20 cellular contexts compared by ENCODE assay signal in genomic region chr6:155157101-155157500, GRCh38.
A peak's percentile ranks its signal among the peaks of the same experiment; 100 is the strongest.
DNase-seq lines count a peak whose midpoint lies in the region; ATAC-seq, FAIRE-seq and TF ChIP-seq lines count a peak whose summit lies in the region.
"Had no signal": no experiment of that assay in that cellular context is flagged by ENCODE, and none has a peak within 500 bp of the region (broad histone marks: within the 10 kb centered on the region; RNA-seq: fewer than 3 reads in every experiment).

No MANE protein-coding gene starts in this region.

- H3K9me3 ChIP-seq in mammary epithelial cell (replicated peaks; ENCODE audit: insufficient read depth, low read length) (no peaks in the 10 kb centered on the region), SJSA1 (replicated peaks) (no peaks in the 10 kb centered on the region), endothelial cell of umbilical vein (replicated peaks; ENCODE audit: control insufficient read depth, insufficient read depth, low read length) (no peaks in the 10 kb centered on the region), hepatocyte (ENCODE audit: low read depth) (no peaks in the 10 kb centered on the region), endodermal cell (ENCODE audit: control insufficient read depth, low read length) (no peaks in the 10 kb centered on the region)
- H3K9me3 ChIP-seq: MG63 had no signal

- CTCF ChIA-PET in MCF 10A (lab: Yijun Ruan, JAX) (no interaction called here), mammary epithelial cell (lab: Charles Lee; ENCODE audit: low non-redundant PET) (no interaction called here), endothelial cell of umbilical vein (lab: Charles Lee) (no interaction called here)

- no peak for TF ChIP-seq CTCF in MCF 10A (IDR thresholded peaks at IDR 0.05; ENCODE audit: unreplicated experiment)
- TF ChIP-seq CTCF in mammary epithelial cell (conservative IDR thresholded peaks at IDR 0.05 in 1 of 2, IDR thresholded peaks at IDR 0.05 in 1 of 2; ENCODE audit: extremely low read depth in 1 of 2, insufficient read depth in 1 of 2, low read depth in 1 of 2, low read length in 2 of 2) = no peak
- no peak for TF ChIP-seq CTCF in endothelial cell of umbilical vein (IDR thresholded peaks at IDR 0.05; ENCODE audit: extremely low read depth in 1 of 2, insufficient read depth in 1 of 2, low read depth in 1 of 2, low read length in 2 of 2)
- no peak for TF ChIP-seq CTCF in hepatocyte (IDR thresholded peaks at IDR 0.05; ENCODE audit: poor library complexity)
- TF ChIP-seq CTCF in endodermal cell (conservative IDR thresholded peaks at IDR 0.05) = no peak

- H4K20me1 ChIP-seq in mammary epithelial cell (ENCODE audit: insufficient read depth, low read length) = no peaks in the 10 kb centered on the region
- H4K20me1 ChIP-seq in endothelial cell of umbilical vein (replicated peaks; ENCODE audit: control insufficient read depth, extremely low read depth, insufficient read depth, low read length) = no peaks in the 10 kb centered on the region
- H4K20me1 ChIP-seq in hepatocyte (ENCODE audit: insufficient read depth, poor library complexity, severe bottlenecking) = no peaks in the 10 kb centered on the region

- intact Hi-C loops in MCF 10A (cut with micrococcal nuclease) = no loop called here
- intact Hi-C loops in mammary epithelial cell (cut with micrococcal nuclease) = no loop called here
- intact Hi-C loops in endothelial cell of umbilical vein (cut with micrococcal nuclease) = loop anchor here (2.0 kb wide), 1 partner anchor 14 kb away; no protein-coding TSS in a partner anchor

- no peak for DNase-seq in MCF 10A (ENCODE audit: unreplicated experiment)
- DNase-seq in mammary epithelial cell = no peak
- DNase-seq in SJSA1 (ENCODE audit: low read depth in 1 of 2, low spot score in 2 of 2) = no peak
- peak; percentile 18 for DNase-seq in endothelial cell of umbilical vein (ENCODE audit: low read depth, low spot score)
- DNase-seq in stimulated activated effector memory CD8-positive, alpha-beta T cell treated with anti-CD3 and anti-CD28 coated beads, Interleukin-12 subunit alpha, Interleukin-12 subunit beta, amount 100 ng/mL, for 72 hours (ENCODE audit: low spot score in 2 of 2) = no peak
- no peak for DNase-seq in hepatocyte (ENCODE audit: low spot score)
- no peak for DNase-seq in Kasumi-1 (lab: John Stamatoyannopoulos, UW)
- no peak for DNase-seq in endodermal cell
- DNase-seq: activated B cell treated with CpG ODN at 0.5 μM for 24 hours; DND-41; effector CD8-positive, alpha-beta T cell; hypothalamus; MG63; midbrain; NCI-H1694 treated with DMSO at 0.1 percent for 48 hours; NCI-H446 treated with DMSO at 0.1 percent for 48 hours; stimulated activated CD4-positive, alpha-beta T cell treated with anti-CD3 and anti-CD28 coated beads, Interleukin-4, amount 100 ng/mL, for 1 hour had no signal

- no peak for TF ChIP-seq POLR2A in endothelial cell of umbilical vein (IDR thresholded peaks at IDR 0.05; ENCODE audit: low read depth, low read length)

- POLR2A ChIA-PET in MCF 10A (lab: Yijun Ruan, JAX) (no interaction called here), endothelial cell of umbilical vein (lab: Charles Lee) (no interaction called here)

- no peaks in the 10 kb centered on the region for H3K9me1 ChIP-seq in endothelial cell of umbilical vein (replicated peaks; ENCODE audit: control insufficient read depth, extremely low read depth, insufficient read depth, low read length)

- WGBS in mammary epithelial cell (ENCODE audit: low coverage, missing lambda C conversion rate) = 81% methylated on average over 5 of the region's 6 CpGs
- 77% methylated on average over 6 of the region's 6 CpGs for whole genome bisulfite sequencing in hepatocyte (ENCODE audit: low lambda C conversion rate, missing lambda C conversion rate)
- WGBS in endodermal cell (ENCODE audit: insufficient coverage in 1 of 2, insufficient read length in 1 of 2), 2 experiments = 93 to 96% methylated on average over 2 to 6 of the region's 6 CpGs

- no peaks in the 10 kb centered on the region for H3K79me2 ChIP-seq in mammary epithelial cell (ENCODE audit: insufficient read depth, low read length)
- H3K79me2 ChIP-seq in endothelial cell of umbilical vein (ENCODE audit: control insufficient read depth, insufficient read depth, low read length) = no peaks in the 10 kb centered on the region
- H3K79me2 ChIP-seq in hepatocyte = no peaks in the 10 kb centered on the region

- no TSS peak for BruUV-seq in MCF 10A (replicated peaks; lab: Mats Ljungman, UMichigan)
- no TSS peak for BruUV-seq in mammary epithelial cell (replicated peaks; lab: Mats Ljungman, UMichigan)
- BruUV-seq in endothelial cell of umbilical vein (replicated peaks; lab: Mats Ljungman, UMichigan) = no TSS peak

- no peak overlapping the region for H3K27ac ChIP-seq in mammary epithelial cell (ENCODE audit: insufficient read depth, low read depth, low read length)
- H3K27ac ChIP-seq in SJSA1 = peak overlapping the region; percentile 81
- H3K27ac ChIP-seq in endothelial cell of umbilical vein (ENCODE audit: insufficient read depth, low read depth, low read length) = no peak overlapping the region
- H3K27ac ChIP-seq in hepatocyte = no peak overlapping the region
- no peak overlapping the region for H3K27ac ChIP-seq in endodermal cell (ENCODE audit: low read depth, low read length)
- H3K27ac ChIP-seq: cardiac muscle cell had no signal

- H3K27me3 ChIP-seq in mammary epithelial cell (ENCODE audit: insufficient read depth, low read length) (no peaks in the 10 kb centered on the region), SJSA1 (replicated peaks) (no peaks in the 10 kb centered on the region), endothelial cell of umbilical vein (ENCODE audit: control insufficient read depth in 2 of 2, insufficient read depth in 2 of 2, low read length in 2 of 2) (no peaks in the 10 kb centered on the region), hepatocyte (no peaks in the 10 kb centered on the region), endodermal cell (ENCODE audit: control insufficient read depth, insufficient read depth, low read length, poor library complexity, severe bottlenecking) (no peaks in the 10 kb centered on the region)
- H3K27me3 ChIP-seq: MG63 had no signal

- H3K4me1 Mint-ChIP-seq in MCF 10A (ENCODE audit: insufficient read depth, unreplicated experiment) (peaks cover 37% of the 10 kb centered on the region), endodermal cell (peaks cover 7% of the 10 kb centered on the region)
- peaks cover 71% of the 10 kb centered on the region for H3K4me1 Mint-ChIP-seq in stimulated activated effector memory CD8-positive, alpha-beta T cell treated with anti-CD3 and anti-CD28 coated beads, Interleukin-12 subunit alpha, Interleukin-12 subunit beta, amount 100 ng/mL, for 72 hours
- H3K4me1 Mint-ChIP-seq: activated B cell treated with CpG ODN at 0.5 μM for 24 hours had no signal

- no peaks in the 10 kb centered on the region for H3K36me3 ChIP-seq in mammary epithelial cell (ENCODE audit: insufficient read depth, low read length)
- peaks cover 19% of the 10 kb centered on the region for H3K36me3 ChIP-seq in SJSA1
- no peaks in the 10 kb centered on the region for H3K36me3 ChIP-seq in endothelial cell of umbilical vein (ENCODE audit: control insufficient read depth in 2 of 2, extremely low read depth in 1 of 2, insufficient read depth in 2 of 2, low read length in 2 of 2)
- H3K36me3 ChIP-seq in hepatocyte (replicated peaks; ENCODE audit: insufficient read depth, low read depth) = no peaks in the 10 kb centered on the region
- no peaks in the 10 kb centered on the region for H3K36me3 ChIP-seq in endodermal cell (ENCODE audit: control insufficient read depth, insufficient read depth, low read length)
- H3K36me3 ChIP-seq: cardiac muscle cell, MG63 had no signal

- dilution Hi-C loops in mammary epithelial cell (cut with HindIII; ENCODE audit: low sequenced_read_pairs) (no loop called here), endothelial cell of umbilical vein (cut with MboI; ENCODE audit: extremely low pct_ligation_motif_present, low sequenced_read_pairs) (no loop called here)

- H3K27me3 Mint-ChIP-seq in MCF 10A (ENCODE audit: insufficient read depth, unreplicated experiment) (no peaks in the 10 kb centered on the region), endodermal cell (ENCODE audit: insufficient read depth) (no peaks in the 10 kb centered on the region)
- H3K27me3 Mint-ChIP-seq: activated B cell treated with CpG ODN at 0.5 μM for 24 hours had no signal

- H3K9ac ChIP-seq in mammary epithelial cell (ENCODE audit: insufficient read depth, low read length) (no peak overlapping the region), endothelial cell of umbilical vein (replicated peaks; ENCODE audit: extremely low read depth, insufficient read depth, low read length) (no peak overlapping the region), endodermal cell (ENCODE audit: extremely low read depth, low read length, poor library complexity, severe bottlenecking) (no peak overlapping the region)

- no peak overlapping the region for H3K4me2 ChIP-seq in mammary epithelial cell (ENCODE audit: insufficient read depth, low read depth, low read length)
- no peak overlapping the region for H3K4me2 ChIP-seq in endothelial cell of umbilical vein (ENCODE audit: insufficient read depth, low read length)
- H3K4me2 ChIP-seq in hepatocyte = no peak overlapping the region

- no peaks in the 10 kb centered on the region for H3K36me3 Mint-ChIP-seq in MCF 10A (ENCODE audit: insufficient read depth, unreplicated experiment)
- H3K36me3 Mint-ChIP-seq in stimulated activated effector memory CD8-positive, alpha-beta T cell treated with anti-CD3 and anti-CD28 coated beads, Interleukin-12 subunit alpha, Interleukin-12 subunit beta, amount 100 ng/mL, for 72 hours = peaks cover 20% of the 10 kb centered on the region
- H3K36me3 Mint-ChIP-seq in endodermal cell (ENCODE audit: low read depth) = peaks cover 6% of the 10 kb centered on the region

- H3K9me3 Mint-ChIP-seq in MCF 10A (ENCODE audit: unreplicated experiment) = no peaks in the 10 kb centered on the region
- peaks cover 6% of the 10 kb centered on the region for H3K9me3 Mint-ChIP-seq in stimulated activated effector memory CD8-positive, alpha-beta T cell treated with anti-CD3 and anti-CD28 coated beads, Interleukin-12 subunit alpha, Interleukin-12 subunit beta, amount 100 ng/mL, for 72 hours
- H3K9me3 Mint-ChIP-seq in endodermal cell = no peaks in the 10 kb centered on the region

- peaks cover 18% of the 10 kb centered on the region for H3K4me1 ChIP-seq in mammary epithelial cell (ENCODE audit: insufficient read depth, low read length)
- H3K4me1 ChIP-seq in SJSA1 (replicated peaks) = peaks cover 69% of the 10 kb centered on the region
- H3K4me1 ChIP-seq in endothelial cell of umbilical vein (ENCODE audit: control insufficient read depth, extremely low read depth, insufficient read depth, low read length) = peaks cover 28% of the 10 kb centered on the region
- H3K4me1 ChIP-seq in hepatocyte (ENCODE audit: insufficient read depth) = peaks cover 12% of the 10 kb centered on the region
- peaks cover 4% of the 10 kb centered on the region for H3K4me1 ChIP-seq in endodermal cell (ENCODE audit: control insufficient read depth, insufficient read depth, low read length)

- H3K27ac Mint-ChIP-seq in MCF 10A (ENCODE audit: low read depth, unreplicated experiment) = peak overlapping the region; percentile 68
- peak overlapping the region; percentile 95 for H3K27ac Mint-ChIP-seq in stimulated activated effector memory CD8-positive, alpha-beta T cell treated with anti-CD3 and anti-CD28 coated beads, Interleukin-12 subunit alpha, Interleukin-12 subunit beta, amount 100 ng/mL, for 72 hours
- H3K27ac Mint-ChIP-seq in endodermal cell = no peak overlapping the region
- H3K27ac Mint-ChIP-seq: activated B cell treated with CpG ODN at 0.5 μM for 24 hours had no signal

- in situ Hi-C loops in mammary epithelial cell (cut with MboI; ENCODE audit: low sequenced_read_pairs in 2 of 2) = no loop called here

- peak; percentile 72 for FAIRE-seq in endothelial cell of umbilical vein (lab: Jason Lieb, UNC)
- FAIRE-seq: HTR-8/SVneo had no signal

- H3K9me2 ChIP-seq in hepatocyte (replicated peaks; ENCODE audit: insufficient read depth) = no peaks in the 10 kb centered on the region

- no peak overlapping the region for H2AFZ ChIP-seq in mammary epithelial cell (ENCODE audit: low read depth, low read length)
- peak overlapping the region; percentile 5 for H2AFZ ChIP-seq in endothelial cell of umbilical vein (ENCODE audit: low read depth, low read length)
- no peak overlapping the region for H2AFZ ChIP-seq in hepatocyte

- no peak for ATAC-seq in stimulated activated effector memory CD8-positive, alpha-beta T cell treated with anti-CD3 and anti-CD28 coated beads, Interleukin-12 subunit alpha, Interleukin-12 subunit beta, amount 100 ng/mL, for 72 hours
- ATAC-seq: HCT116 had no signal

- H3K4me3 Mint-ChIP-seq in MCF 10A (ENCODE audit: unreplicated experiment) (no peak overlapping the region), endodermal cell (no peak overlapping the region)
- peak overlapping the region; percentile 63 for H3K4me3 Mint-ChIP-seq in stimulated activated effector memory CD8-positive, alpha-beta T cell treated with anti-CD3 and anti-CD28 coated beads, Interleukin-12 subunit alpha, Interleukin-12 subunit beta, amount 100 ng/mL, for 72 hours
- H3K4me3 Mint-ChIP-seq: activated B cell treated with CpG ODN at 0.5 μM for 24 hours had no signal

- no peak overlapping the region for H3K4me3 ChIP-seq in mammary epithelial cell (replicated peaks in 1 of 3; ENCODE audit: insufficient read depth in 1 of 3, low read depth in 2 of 3, low read length in 3 of 3)
- H3K4me3 ChIP-seq in SJSA1 = no peak overlapping the region
- H3K4me3 ChIP-seq in endothelial cell of umbilical vein (replicated peaks in 1 of 3; ENCODE audit: insufficient read depth in 1 of 3, low read depth in 1 of 3, low read length in 3 of 3) = no peak overlapping the region
- H3K4me3 ChIP-seq in hepatocyte = no peak overlapping the region
- H3K4me3 ChIP-seq in endodermal cell (ENCODE audit: low read length) = no peak overlapping the region
- H3K4me3 ChIP-seq: cardiac muscle cell, MG63 had no signal
